Comparison of ENCODE assay signal across 22 cellular contexts in genomic region chrX:44970709-44971108, GRCh38.
"Had no signal": no experiment of that assay in that cellular context is flagged by ENCODE, and none has a peak within 500 bp of the region (broad histone marks: within the 10 kb centered on the region; RNA-seq: fewer than 3 reads in every experiment).

No MANE protein-coding gene starts in this region.

- ATAC-seq: activated CD8-positive, alpha-beta memory T cell treated with anti-CD3 and anti-CD28 coated beads, Interleukin-2, amount 10 ng/mL, durations not matched to agents 7 days and 5 days; activated T-cell treated with anti-CD3 and anti-CD28 coated beads, Interleukin-2, amount 50 U/mL, for 4 hours; T-helper 17 cell had no signal

- H3K27ac Mint-ChIP-seq: activated B cell treated with CpG ODN at 0.5 μM for 24 hours; activated CD4-positive, alpha-beta T cell treated with anti-CD3 and anti-CD28 coated beads, Interleukin-2, amount 10 ng/mL, durations not matched to agents 24 days and 14 days; activated CD8-positive, alpha-beta memory T cell treated with anti-CD3 and anti-CD28 coated beads, Interleukin-2, amount 10 ng/mL, durations not matched to agents 7 days and 5 days; activated naive CD4-positive, alpha-beta T cell treated with anti-CD3 and anti-CD28 coated beads for 36 hours; activated naive CD8-positive, alpha-beta T cell; T-helper 17 cell had no signal

- H3K4me3 ChIP-seq: PC-9 had no signal

- H2AFZ ChIP-seq: PC-9 had no signal

- H3K4me2 ChIP-seq: PC-9 had no signal

- H3K4me3 Mint-ChIP-seq: activated B cell treated with CpG ODN at 0.5 μM for 24 hours; activated CD4-positive, alpha-beta T cell treated with anti-CD3 and anti-CD28 coated beads, Interleukin-2, amount 10 ng/mL, durations not matched to agents 24 days and 14 days; activated CD8-positive, alpha-beta memory T cell treated with anti-CD3 and anti-CD28 coated beads, Interleukin-2, amount 10 ng/mL, durations not matched to agents 7 days and 5 days; activated naive CD4-positive, alpha-beta T cell treated with anti-CD3 and anti-CD28 coated beads for 36 hours; activated naive CD8-positive, alpha-beta T cell; activated T-cell treated with anti-CD3 and anti-CD28 coated beads, Interleukin-2, amount 50 U/mL, for 4 hours; T-helper 17 cell had no signal

- H3K27ac ChIP-seq: PC-9 had no signal

- H3K27me3 Mint-ChIP-seq: activated B cell treated with CpG ODN at 0.5 μM for 24 hours; activated CD4-positive, alpha-beta T cell treated with anti-CD3 and anti-CD28 coated beads, Interleukin-2, amount 10 ng/mL, durations not matched to agents 24 days and 14 days; activated CD8-positive, alpha-beta memory T cell treated with anti-CD3 and anti-CD28 coated beads, Interleukin-2, amount 10 ng/mL, durations not matched to agents 7 days and 5 days; activated naive CD8-positive, alpha-beta T cell; T-helper 17 cell had no signal

- DNase-seq: activated B cell treated with CpG ODN at 0.5 μM for 24 hours; activated CD4-positive, alpha-beta T cell treated with anti-CD3 and anti-CD28 coated beads for 1 hour; activated CD4-positive, alpha-beta T cell treated with anti-CD3 and anti-CD28 coated beads, Interleukin-2, amount 10 ng/mL, durations not matched to agents 24 days and 14 days; activated CD4-positive, alpha-beta T cell treated with anti-CD3 and anti-CD28 coated beads, Interleukin-2, amount 50 U/mL, for 48 hours; activated CD8-positive, alpha-beta memory T cell treated with anti-CD3 and anti-CD28 coated beads, Interleukin-2, amount 10 ng/mL, durations not matched to agents 7 days and 5 days; activated effector memory CD4-positive, alpha-beta T cell treated with anti-CD3 and anti-CD28 coated beads, Interleukin-2, amount 50 U/mL, for 16 hours; activated naive CD4-positive, alpha-beta T cell treated with anti-CD3 and anti-CD28 coated beads for 36 hours; activated T-cell treated with anti-CD3 and anti-CD28 coated beads, Interleukin-2, amount 50 U/mL, for 4 hours; amygdala; central memory CD4-positive, alpha-beta T cell; Kasumi-1; NCI-H1105 treated with DMSO at 0.1 percent for 48 hours; NCI-H1436 treated with DMSO at 0.1 percent for 48 hours; NCI-H187 treated with DMSO at 0.1 percent for 48 hours; NCI-H2081 treated with DMSO at 0.1 percent for 48 hours; NCI-H446; NCI-H524; PC-9; SHP77 treated with DMSO at 0.1 percent for 48 hours; T-helper 17 cell; T-helper 9 cell had no signal
